8 cellular contexts compared by ENCODE assay signal in the genomic region with DNA sequence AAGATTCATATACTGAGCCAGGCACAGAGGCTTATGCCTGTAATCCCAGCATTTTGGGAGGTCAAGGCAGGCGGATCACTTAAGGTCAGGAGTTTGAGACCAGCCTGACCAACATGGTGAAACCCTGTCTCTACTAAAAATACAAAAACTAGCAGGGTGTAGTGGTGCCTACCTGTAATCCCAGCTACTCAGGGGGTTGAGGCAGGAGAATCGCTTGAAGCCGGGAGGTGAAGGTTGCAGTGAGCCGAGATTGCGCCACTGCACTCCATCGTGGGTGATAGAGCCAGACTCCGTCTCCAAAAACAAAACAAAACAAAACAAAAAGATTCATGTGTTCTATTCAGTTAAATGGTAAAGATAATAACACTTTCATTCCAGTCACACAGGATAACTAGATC.
DNase-seq lines count a peak whose midpoint lies in the region; ATAC-seq and TF ChIP-seq lines count a peak whose summit lies in the region.
"Not testable (repeated sequence)": the region's sequence is repeated elsewhere in the genome, so short reads cannot be mapped to it uniquely, and the experiment has no call there.

No MANE protein-coding gene starts in this region.

- peak overlapping the region; percentile 93; the same call in 2 of the 3 replicates for H2BK15ac ChIP-seq in IMR-90 (ENCODE audit: low read depth, low read length)

- DNase-seq in IMR-90; T-helper 2 cell treated with Interferon-gamma antibody and Interleukin-4, amounts not matched to agents 5 μg/mL and 100 μg/mL, for 36 hours (ENCODE audit: low spot score); activated naive CD4-positive, alpha-beta T cell treated with anti-CD3 and anti-CD28 coated beads, Interleukin-2, amount 10 ng/mL, durations not matched to agents 7 days and 5 days; epithelial cell of prostate (ENCODE audit: low read depth, low spot score); lower lobe of right lung: not testable (repeated sequence)
- peak in 1 of 2 donors; percentile 48 for DNase-seq in tibial artery

- TF ChIP-seq CTCF in DOHH2 (IDR thresholded peaks at IDR 0.05; ENCODE audit: low read depth, low read length, poor library complexity, severe bottlenecking); IMR-90 (conservative IDR thresholded peaks at IDR 0.05; ENCODE audit: low read depth, low read length); lower lobe of right lung (IDR thresholded peaks at IDR 0.05); tibial artery (IDR thresholded peaks at IDR 0.05): not testable (repeated sequence)

- H2BK20ac ChIP-seq in IMR-90 (ENCODE audit: low read depth, low read length), result peak overlapping the region; percentile 94

- H3K18ac ChIP-seq in IMR-90 (ENCODE audit: low read depth, low read length), result peak overlapping the region; percentile 77

- not testable (repeated sequence) for H2AK9ac ChIP-seq in IMR-90 (replicated peaks; ENCODE audit: low read depth, low read length, poor library complexity)

- not testable (repeated sequence) for TF ChIP-seq POLR2A in IMR-90 (IDR thresholded peaks at IDR 0.05; ENCODE audit: low read depth, low read length)

- H2BK120ac ChIP-seq in IMR-90 (ENCODE audit: low read depth, low read length), result peak overlapping the region; percentile 95

- H3K4me1 ChIP-seq in DOHH2 (ENCODE audit: control insufficient read depth, low read length) (peaks cover 83% of the 10 kb centered on the region), IMR-90 (ENCODE audit: control insufficient read depth, insufficient read depth, low read length) (peaks cover 25% of the 10 kb centered on the region), lower lobe of right lung (peaks cover 57% of the 10 kb centered on the region), rectal smooth muscle tissue (ENCODE audit: control insufficient read depth, insufficient read depth, low read length) (peaks cover 19% of the 10 kb centered on the region), tibial artery (peaks cover 0 to 76% (median 38%) of the 10 kb centered on the region in 4 donors)

- H3K4me2 ChIP-seq in DOHH2 (ENCODE audit: low read length) (peak overlapping the region; percentile 83), IMR-90 (ENCODE audit: low read depth, low read length) (peak overlapping the region; percentile 97)

- POLR2A ChIA-PET in IMR-90 (lab: Charles Lee; ENCODE audit: unreplicated experiment), result interaction anchor here (0.6 to 2.5 kb wide), 3 partner anchors 9 to 104 kb away, joined by 3 to 13 read pairs (median 12); no protein-coding TSS in a partner anchor

- H3K4me1 Mint-ChIP-seq in T-helper 2 cell treated with Interferon-gamma antibody and Interleukin-4, amounts not matched to agents 5 μg/mL and 100 μg/mL, for 36 hours (ENCODE audit: low read depth), result peaks cover 67% of the 10 kb centered on the region
- H3K4me1 Mint-ChIP-seq in activated naive CD4-positive, alpha-beta T cell treated with anti-CD3 and anti-CD28 coated beads, Interleukin-2, amount 10 ng/mL, durations not matched to agents 7 days and 5 days, result peaks cover 81% of the 10 kb centered on the region

- H4K91ac ChIP-seq in IMR-90 (ENCODE audit: insufficient read depth, low read depth, low read length), result peak overlapping the region; percentile 94

- not testable (repeated sequence) for H3K9me3 Mint-ChIP-seq in T-helper 2 cell treated with Interferon-gamma antibody and Interleukin-4, amounts not matched to agents 5 μg/mL and 100 μg/mL, for 36 hours; activated naive CD4-positive, alpha-beta T cell treated with anti-CD3 and anti-CD28 coated beads, Interleukin-2, amount 10 ng/mL, durations not matched to agents 7 days and 5 days

- H4K8ac ChIP-seq in IMR-90 (ENCODE audit: low read depth in 2 of 2, low read length in 2 of 2), result peak overlapping the region; percentile 83 to 88

- not testable (repeated sequence) for BruUV-seq in IMR-90 (replicated peaks; lab: Mats Ljungman, UMichigan)

- H4K5ac ChIP-seq in IMR-90 (ENCODE audit: low read depth, low read length), result peak overlapping the region; percentile 88

- H2AK5ac ChIP-seq in IMR-90 (ENCODE audit: low read depth, low read length), result peak overlapping the region; percentile 59

- CTCF ChIA-PET in IMR-90 (lab: Yijun Ruan, JAX), result not testable (repeated sequence)
- CTCF ChIA-PET in activated naive CD4-positive, alpha-beta T cell treated with anti-CD3 and anti-CD28 coated beads, Interleukin-2, amount 10 ng/mL, durations not matched to agents 7 days and 5 days (lab: Charles Lee), result interaction anchor here (1.0 to 5.7 kb wide), 7 partner anchors 10 to 77 kb away, joined by 3 to 21 read pairs (median 6); no protein-coding TSS in a partner anchor

- peak overlapping the region; percentile 98; the same call in 1 of the 2 replicates for H3K23ac ChIP-seq in IMR-90 (ENCODE audit: low read depth, low read length)

- H3K9ac ChIP-seq in IMR-90 (ENCODE audit: low read depth, low read length), result peak overlapping the region; percentile 57
- not testable (repeated sequence) for H3K9ac ChIP-seq in rectal smooth muscle tissue (ENCODE audit: low read length)

- dilution Hi-C loops in IMR-90 (cut with HindIII; ENCODE audit: low sequenced_read_pairs, unreplicated experiment), result not testable (repeated sequence)

- peak overlapping the region; percentile 68 for H3K4me3 ChIP-seq in DOHH2 (ENCODE audit: low read length)
- H3K4me3 ChIP-seq in IMR-90 (ENCODE audit: insufficient read depth, low read depth, low read length); tibial artery: not testable (repeated sequence)
- H3K4me3 ChIP-seq in lower lobe of right lung, result peak overlapping the region; percentile 25
- peak overlapping the region; percentile 33 for H3K4me3 ChIP-seq in rectal smooth muscle tissue (ENCODE audit: low read length)

- peaks cover 21 to 56% of the 10 kb centered on the region in 2 experiments for H3K79me1 ChIP-seq in IMR-90 (ENCODE audit: low read depth in 1 of 2, low read length in 2 of 2)

- peak overlapping the region; percentile 99 for H2BK5ac ChIP-seq in IMR-90 (ENCODE audit: low read depth, low read length, poor library complexity, severe bottlenecking)

- ATAC-seq in IMR-90 (ENCODE audit: low read depth) (peak; percentile 3), lower lobe of right lung (peak; percentile 45 to 47)

- peaks cover 26% of the 10 kb centered on the region for H3F3A ChIP-seq in DOHH2 (ENCODE audit: control insufficient read depth, insufficient read depth)

- not testable (repeated sequence) for H3K9me3 ChIP-seq in DOHH2 (ENCODE audit: control insufficient read depth, insufficient read depth, low read length); IMR-90 (ENCODE audit: control insufficient read depth, insufficient read depth, low read length); lower lobe of right lung; tibial artery

- peaks cover 27% of the 10 kb centered on the region for H3K36me3 Mint-ChIP-seq in T-helper 2 cell treated with Interferon-gamma antibody and Interleukin-4, amounts not matched to agents 5 μg/mL and 100 μg/mL, for 36 hours (ENCODE audit: low read depth)
- H3K36me3 Mint-ChIP-seq in activated naive CD4-positive, alpha-beta T cell treated with anti-CD3 and anti-CD28 coated beads, Interleukin-2, amount 10 ng/mL, durations not matched to agents 7 days and 5 days, result peaks cover 22% of the 10 kb centered on the region

- H3K4ac ChIP-seq in IMR-90 (ENCODE audit: low read depth, low read length), result peak overlapping the region; percentile 87

- not testable (repeated sequence) for H3K27me3 ChIP-seq in DOHH2 (ENCODE audit: control insufficient read depth, low read length); IMR-90 (ENCODE audit: control insufficient read depth, insufficient read depth, low read length); lower lobe of right lung (ENCODE audit: low read depth); rectal smooth muscle tissue (ENCODE audit: control insufficient read depth, insufficient read depth, low read length); tibial artery

- H3K14ac ChIP-seq in IMR-90 (replicated peaks; ENCODE audit: low read depth, low read length), result peak overlapping the region; percentile 95

- H3K56ac ChIP-seq in IMR-90 (ENCODE audit: extremely low read depth, insufficient read depth, low read length), result peak overlapping the region; percentile 85

- TF ChIP-seq RAD21 in IMR-90 (IDR thresholded peaks at IDR 0.05; ENCODE audit: low read length), result not testable (repeated sequence)

- H3K27ac Mint-ChIP-seq in T-helper 2 cell treated with Interferon-gamma antibody and Interleukin-4, amounts not matched to agents 5 μg/mL and 100 μg/mL, for 36 hours, result peak overlapping the region; percentile 96
- peak overlapping the region; percentile 98 for H3K27ac Mint-ChIP-seq in activated naive CD4-positive, alpha-beta T cell treated with anti-CD3 and anti-CD28 coated beads, Interleukin-2, amount 10 ng/mL, durations not matched to agents 7 days and 5 days

- not testable (repeated sequence) for H2AFZ ChIP-seq in IMR-90 (replicated peaks; ENCODE audit: low read length, poor library complexity)

- H3K27ac ChIP-seq in DOHH2 (ENCODE audit: low read depth, low read length) (peak overlapping the region; percentile 78), IMR-90 (ENCODE audit: insufficient read depth, low read length) (peak overlapping the region; percentile 96), epithelial cell of prostate (peak overlapping the region; percentile 98), lower lobe of right lung (peak overlapping the region; percentile 73), rectal smooth muscle tissue (ENCODE audit: low read depth, low read length) (peak overlapping the region; percentile 87), tibial artery (peak overlapping the region; percentile 72 to 75)

- not testable (repeated sequence) for H3K9me2 ChIP-seq in DOHH2 (replicated peaks; ENCODE audit: control insufficient read depth, low read length)

- not testable (repeated sequence) for H3K9me1 ChIP-seq in IMR-90 (ENCODE audit: insufficient read depth, low read length)

- not testable (repeated sequence) for H4K20me1 ChIP-seq in DOHH2 (ENCODE audit: control insufficient read depth, insufficient read depth, low read depth, low read length); IMR-90 (ENCODE audit: insufficient read depth, low read length)

- H3K27me3 Mint-ChIP-seq in T-helper 2 cell treated with Interferon-gamma antibody and Interleukin-4, amounts not matched to agents 5 μg/mL and 100 μg/mL, for 36 hours (ENCODE audit: low read depth); activated naive CD4-positive, alpha-beta T cell treated with anti-CD3 and anti-CD28 coated beads, Interleukin-2, amount 10 ng/mL, durations not matched to agents 7 days and 5 days: not testable (repeated sequence)

- in situ Hi-C loops in IMR-90 (cut with MboI; ENCODE audit: low sequenced_read_pairs), result not testable (repeated sequence)

- intact Hi-C loops in IMR-90 (cut with micrococcal nuclease), result loop anchor here (2.0 kb wide), 1 partner anchor 18 kb away; no protein-coding TSS in a partner anchor
- intact Hi-C loops in lower lobe of right lung (cut with DNase I); tibial artery (cut with DNase I; ENCODE audit: low total_unique reads): not testable (repeated sequence)

- no CpG with 5 or more reads among the region's 7 CpGs for WGBS in IMR-90 (ENCODE audit: extremely low coverage in 2 of 2, insufficient read length in 1 of 2), 2 experiments

- peaks cover 15% of the 10 kb centered on the region for H3K79me2 ChIP-seq in DOHH2 (ENCODE audit: control insufficient read depth, low read length)

- H3K36me3 ChIP-seq in DOHH2 (ENCODE audit: control insufficient read depth, low read length); IMR-90 (ENCODE audit: control insufficient read depth, insufficient read depth, low read length); lower lobe of right lung; rectal smooth muscle tissue (ENCODE audit: control insufficient read depth, insufficient read depth, low read length); tibial artery: not testable (repeated sequence)

- peak overlapping the region; percentile 86 for H3K4me3 Mint-ChIP-seq in T-helper 2 cell treated with Interferon-gamma antibody and Interleukin-4, amounts not matched to agents 5 μg/mL and 100 μg/mL, for 36 hours
- H3K4me3 Mint-ChIP-seq in activated naive CD4-positive, alpha-beta T cell treated with anti-CD3 and anti-CD28 coated beads, Interleukin-2, amount 10 ng/mL, durations not matched to agents 7 days and 5 days, result peak overlapping the region; percentile 75
